13 cellular contexts compared by ENCODE assay signal in the genomic region with DNA sequence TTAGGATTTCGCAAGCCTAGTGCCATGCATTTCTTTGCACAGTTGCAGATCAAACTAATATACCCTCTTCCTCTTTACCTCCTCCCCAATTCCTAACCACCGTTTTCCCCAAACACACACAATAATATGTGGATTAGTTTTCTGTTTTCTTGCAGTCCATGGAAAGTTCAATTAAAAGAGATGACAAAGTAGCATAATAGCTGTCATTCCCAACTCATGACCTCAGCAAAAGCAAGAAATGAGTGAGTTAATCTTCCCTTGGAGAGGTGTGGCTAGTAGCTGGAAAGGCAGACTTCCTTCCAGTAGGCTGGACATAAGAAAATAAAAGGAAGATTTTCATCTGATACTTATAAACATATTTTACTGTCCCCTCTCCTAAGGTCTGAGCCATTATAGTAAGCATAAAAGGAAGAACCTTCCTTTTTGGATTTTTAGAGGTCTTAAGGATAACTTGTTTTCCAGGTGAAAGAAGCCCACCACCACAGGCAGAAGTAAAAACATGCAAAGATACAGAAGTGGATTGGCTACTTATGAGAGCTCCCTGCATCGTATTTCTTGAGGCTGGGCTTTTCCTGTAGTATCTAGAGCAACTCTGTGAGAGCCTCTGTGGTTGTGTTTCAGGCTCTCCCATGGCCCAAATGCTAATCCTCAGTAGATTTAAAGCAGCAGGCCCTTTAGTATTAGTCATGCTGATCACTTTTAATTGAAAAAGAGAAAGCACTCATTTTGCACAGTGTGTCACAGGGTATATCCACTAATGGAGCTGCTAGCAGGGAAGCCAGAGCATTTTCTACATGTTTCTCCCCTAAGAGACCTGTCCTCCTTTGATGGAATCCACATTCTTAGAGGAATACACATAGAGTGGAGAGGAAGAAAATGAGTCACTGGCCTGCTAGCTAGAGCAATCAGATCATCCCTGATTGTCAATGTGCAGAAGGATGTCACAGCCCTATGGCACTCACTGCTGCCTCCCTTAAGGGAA.
DNase-seq lines count a peak whose midpoint lies in the region; ATAC-seq and TF ChIP-seq lines count a peak whose summit lies in the region.
"Had no signal": no experiment of that assay in that cellular context is flagged by ENCODE, and none has a peak within 500 bp of the region (broad histone marks: within the 10 kb centered on the region; RNA-seq: fewer than 3 reads in every experiment).

No MANE protein-coding gene starts in this region.

- DNase-seq in HT1080 (ENCODE audit: low read depth) (peak; percentile 67), mammary epithelial cell (peak; percentile 1), kidney tubule cell (ENCODE audit: low spot score) (peak; percentile 94), mucosa of gallbladder (ENCODE audit: low spot score) (no peak), putamen (ENCODE audit: low spot score) (no peak), NCI-H526 treated with DMSO at 0.1 percent for 48 hours (lab: John Stamatoyannopoulos, UW) (no peak)
- DNase-seq in activated CD8-positive, alpha-beta T cell treated with anti-CD3 and anti-CD28 coated beads for 36 hours, result no peak
- DNase-seq: activated CD8-positive, alpha-beta T cell treated with anti-CD3 and anti-CD28 coated beads, Interleukin-2, amount 10 ng/mL, durations not matched to agents 7 days and 5 days; activated naive CD4-positive, alpha-beta T cell treated with anti-CD3 and anti-CD28 coated beads, Interleukin-2, amount 10 ng/mL, durations not matched to agents 7 days and 5 days; pancreas; PC-9; T-helper 2 cell had no signal

- in situ Hi-C loops in mammary epithelial cell (cut with MboI; ENCODE audit: low sequenced_read_pairs in 2 of 2), result no loop called here

- CTCF ChIA-PET in mammary epithelial cell (lab: Charles Lee; ENCODE audit: low non-redundant PET), result no interaction called here
- CTCF ChIA-PET in activated CD8-positive, alpha-beta T cell treated with anti-CD3 and anti-CD28 coated beads for 36 hours (lab: Charles Lee), result no interaction called here

- no peaks in the 10 kb centered on the region for H3K79me2 ChIP-seq in ACC112 (ENCODE audit: control insufficient read depth, insufficient read depth, low read length, unreplicated experiment)
- no peaks in the 10 kb centered on the region for H3K79me2 ChIP-seq in mammary epithelial cell (ENCODE audit: insufficient read depth, low read length)

- 63% methylated on average over 3 of the region's 3 CpGs for WGBS in mammary epithelial cell (ENCODE audit: low coverage, missing lambda C conversion rate)

- TF ChIP-seq CTCF in mammary epithelial cell (conservative IDR thresholded peaks at IDR 0.05 in 1 of 2, IDR thresholded peaks at IDR 0.05 in 1 of 2; ENCODE audit: extremely low read depth in 1 of 2, insufficient read depth in 1 of 2, low read depth in 1 of 2, low read length in 2 of 2), result no peak
- TF ChIP-seq CTCF in activated CD8-positive, alpha-beta T cell treated with anti-CD3 and anti-CD28 coated beads for 36 hours (IDR thresholded peaks at IDR 0.05), result no peak

- peak overlapping the region; percentile 5 for H2AFZ ChIP-seq in ACC112 (ENCODE audit: low read length, unreplicated experiment)
- H2AFZ ChIP-seq in mammary epithelial cell (ENCODE audit: low read depth, low read length), result no peak overlapping the region
- H2AFZ ChIP-seq: PC-9 had no signal

- no peak overlapping the region for H3K4me3 Mint-ChIP-seq in activated CD8-positive, alpha-beta T cell treated with anti-CD3 and anti-CD28 coated beads for 36 hours
- H3K4me3 Mint-ChIP-seq: activated CD8-positive, alpha-beta T cell treated with anti-CD3 and anti-CD28 coated beads, Interleukin-2, amount 10 ng/mL, durations not matched to agents 7 days and 5 days; activated naive CD4-positive, alpha-beta T cell treated with anti-CD3 and anti-CD28 coated beads, Interleukin-2, amount 10 ng/mL, durations not matched to agents 7 days and 5 days had no signal

- H3K27ac ChIP-seq in ACC112 (ENCODE audit: low read depth, low read length) (peak overlapping the region; percentile 66), mammary epithelial cell (ENCODE audit: insufficient read depth, low read depth, low read length) (no peak overlapping the region)
- H3K27ac ChIP-seq: pancreas, PC-9 had no signal

- intact Hi-C loops in mammary epithelial cell (cut with micrococcal nuclease), result no loop called here
- intact Hi-C loops in activated CD8-positive, alpha-beta T cell treated with anti-CD3 and anti-CD28 coated beads for 36 hours (cut with micrococcal nuclease), result no loop called here

- BruUV-seq in mammary epithelial cell (replicated peaks; lab: Mats Ljungman, UMichigan), result no TSS peak

- H3K27ac Mint-ChIP-seq in activated CD8-positive, alpha-beta T cell treated with anti-CD3 and anti-CD28 coated beads for 36 hours, result no peak overlapping the region
- H3K27ac Mint-ChIP-seq: activated CD8-positive, alpha-beta T cell treated with anti-CD3 and anti-CD28 coated beads, Interleukin-2, amount 10 ng/mL, durations not matched to agents 7 days and 5 days; activated naive CD4-positive, alpha-beta T cell treated with anti-CD3 and anti-CD28 coated beads, Interleukin-2, amount 10 ng/mL, durations not matched to agents 7 days and 5 days had no signal

- no peak overlapping the region for H3K4me2 ChIP-seq in mammary epithelial cell (ENCODE audit: insufficient read depth, low read depth, low read length)
- H3K4me2 ChIP-seq: PC-9 had no signal

- 0 out of 2 replicates have a peak overlapping the region, but pooled peaks have one; percentile 5 for H3K4me3 ChIP-seq in ACC112 (ENCODE audit: low read depth, low read length)
- no peak overlapping the region for H3K4me3 ChIP-seq in mammary epithelial cell (replicated peaks in 1 of 3; ENCODE audit: insufficient read depth in 1 of 3, low read depth in 2 of 3, low read length in 3 of 3)
- H3K4me3 ChIP-seq: pancreas, PC-9 had no signal

- no peaks in the 10 kb centered on the region for H3K36me3 Mint-ChIP-seq in activated CD8-positive, alpha-beta T cell treated with anti-CD3 and anti-CD28 coated beads for 36 hours (ENCODE audit: low read depth)
- H3K36me3 Mint-ChIP-seq: activated naive CD4-positive, alpha-beta T cell treated with anti-CD3 and anti-CD28 coated beads, Interleukin-2, amount 10 ng/mL, durations not matched to agents 7 days and 5 days had no signal

- no peak for ATAC-seq in activated CD8-positive, alpha-beta T cell treated with anti-CD3 and anti-CD28 coated beads for 36 hours
- ATAC-seq: activated CD8-positive, alpha-beta T cell treated with anti-CD3 and anti-CD28 coated beads, Interleukin-2, amount 10 ng/mL, durations not matched to agents 7 days and 5 days had no signal

- POLR2A ChIA-PET in activated CD8-positive, alpha-beta T cell treated with anti-CD3 and anti-CD28 coated beads for 36 hours (lab: Charles Lee), result no interaction called here

- no peaks in the 10 kb centered on the region for H4K20me1 ChIP-seq in mammary epithelial cell (ENCODE audit: insufficient read depth, low read length)

- H3K4me1 Mint-ChIP-seq in activated CD8-positive, alpha-beta T cell treated with anti-CD3 and anti-CD28 coated beads for 36 hours (ENCODE audit: low read depth), result no peaks in the 10 kb centered on the region
- H3K4me1 Mint-ChIP-seq: activated naive CD4-positive, alpha-beta T cell treated with anti-CD3 and anti-CD28 coated beads, Interleukin-2, amount 10 ng/mL, durations not matched to agents 7 days and 5 days had no signal

- no peaks in the 10 kb centered on the region for H3K9me3 Mint-ChIP-seq in activated CD8-positive, alpha-beta T cell treated with anti-CD3 and anti-CD28 coated beads for 36 hours
- H3K9me3 Mint-ChIP-seq: activated naive CD4-positive, alpha-beta T cell treated with anti-CD3 and anti-CD28 coated beads, Interleukin-2, amount 10 ng/mL, durations not matched to agents 7 days and 5 days had no signal

- H3K27me3 ChIP-seq in ACC112 (ENCODE audit: insufficient read depth, low read length), result no peaks in the 10 kb centered on the region
- H3K27me3 ChIP-seq in mammary epithelial cell (ENCODE audit: insufficient read depth, low read length), result no peaks in the 10 kb centered on the region
- H3K27me3 ChIP-seq: pancreas had no signal

- no peaks in the 10 kb centered on the region for H3K36me3 ChIP-seq in ACC112 (ENCODE audit: insufficient read depth, low read length)
- no peaks in the 10 kb centered on the region for H3K36me3 ChIP-seq in mammary epithelial cell (ENCODE audit: insufficient read depth, low read length)
- H3K36me3 ChIP-seq: pancreas had no signal

- H3K27me3 Mint-ChIP-seq in activated CD8-positive, alpha-beta T cell treated with anti-CD3 and anti-CD28 coated beads for 36 hours, result no peaks in the 10 kb centered on the region
- H3K27me3 Mint-ChIP-seq: activated naive CD4-positive, alpha-beta T cell treated with anti-CD3 and anti-CD28 coated beads, Interleukin-2, amount 10 ng/mL, durations not matched to agents 7 days and 5 days had no signal

- dilution Hi-C loops in mammary epithelial cell (cut with HindIII; ENCODE audit: low sequenced_read_pairs), result no loop called here

- H3K9me3 ChIP-seq in mammary epithelial cell (replicated peaks; ENCODE audit: insufficient read depth, low read length), result no peaks in the 10 kb centered on the region
- H3K9me3 ChIP-seq: pancreas had no signal

- H3K4me1 ChIP-seq in ACC112 (ENCODE audit: control insufficient read depth, insufficient read depth, low read length, unreplicated experiment), result peaks cover 29% of the 10 kb centered on the region
- H3K4me1 ChIP-seq in mammary epithelial cell (ENCODE audit: insufficient read depth, low read length), result no peaks in the 10 kb centered on the region
- H3K4me1 ChIP-seq: pancreas had no signal

- no peak overlapping the region for H3K9ac ChIP-seq in mammary epithelial cell (ENCODE audit: insufficient read depth, low read length)

Comparison
In these comparisons a context has a peak if more than half of its experiments do, and no peak if none do; other contexts are left out.
1. DNase-seq: peak in HT1080 (single experiment), mammary epithelial cell (single experiment) and kidney tubule cell (single experiment); none in mucosa of gallbladder (single experiment), putamen (single experiment), activated CD8-positive, alpha-beta T cell treated with anti-CD3 and anti-CD28 coated beads for 36 hours (single experiment) and NCI-H526 treated with DMSO at 0.1 percent for 48 hours (single experiment).